Comparison of ENCODE assay signal across 20 cellular contexts in genomic region chr12:86735072-86735471, GRCh38.
"Had no signal": no experiment of that assay in that cellular context is flagged by ENCODE, and none has a peak within 500 bp of the region (broad histone marks: within the 10 kb centered on the region; RNA-seq: fewer than 3 reads in every experiment).

No MANE protein-coding gene starts in this region.

- ATAC-seq: gastrocnemius medialis; left lung; sciatic nerve; stimulated activated memory B cell treated with anti-CD40 and anti-IgM and Interleukin-4, amounts not matched to agents 10 μg/mL and 1 μg/mL and 100 μg/mL, for 72 hours had no signal

- DNase-seq: activated CD4-positive, alpha-beta memory T cell treated with anti-CD3 and anti-CD28 coated beads for 36 hours; activated CD4-positive, alpha-beta T cell treated with anti-CD3 and anti-CD28 coated beads for 48 hours; activated effector memory CD4-positive, alpha-beta T cell treated with anti-CD3 and anti-CD28 coated beads, Interleukin-2, amount 50 U/mL, for 16 hours; activated naive CD4-positive, alpha-beta T cell treated with anti-CD3 and anti-CD28 coated beads, Interleukin-2, amount 10 ng/mL, durations not matched to agents 7 days and 5 days; amygdala; cortex of kidney; endodermal cell; esophagus squamous epithelium; gastrocnemius medialis; hippocampal formation; kidney glomerular epithelial cell; left lung; naive B cell; occipital lobe; posterior cingulate gyrus; small intestine; stimulated activated CD4-positive, alpha-beta T cell treated with anti-CD3 and anti-CD28 coated beads, Interleukin-15, amount 100 ng/mL, for 24 hours; transverse colon had no signal
